ENCODE assay signal across 22 cellular contexts in genomic region chr15:31283046-31283445, GRCh38.
"Had no signal": no experiment of that assay in that cellular context is flagged by ENCODE, and none has a peak within 500 bp of the region (broad histone marks: within the 10 kb centered on the region; RNA-seq: fewer than 3 reads in every experiment).

No MANE protein-coding gene starts in this region.

- FAIRE-seq: urothelium cell line had no signal

- H3K27ac Mint-ChIP-seq: neural progenitor cell, type B pancreatic cell had no signal

- H3K9ac ChIP-seq: neural progenitor cell had no signal

- H3K27me3 Mint-ChIP-seq: natural killer cell treated with Interleukin-12 subunit alpha and Interleukin-12 subunit beta and Interleukin-15 and Interleukin-18, amount 100 ng/mL, for 72 hours; type B pancreatic cell had no signal

- H3K4me3 ChIP-seq: colonic mucosa, gastrocnemius medialis, lung, neural progenitor cell, ovary, stomach, thyroid gland had no signal

- H3K9me3 Mint-ChIP-seq: neural progenitor cell, type B pancreatic cell had no signal

- H3K27ac ChIP-seq: colonic mucosa, gastrocnemius medialis, neural progenitor cell, ovary, stomach, thyroid gland had no signal

- H3K36me3 ChIP-seq: colonic mucosa, gastrocnemius medialis, neural progenitor cell, ovary, stomach, thyroid gland had no signal

- H3K36me3 Mint-ChIP-seq: neural progenitor cell, type B pancreatic cell had no signal

- DNase-seq: colonic mucosa; dermis blood vessel endothelial cell; effector CD4-positive, alpha-beta T cell; gastrocnemius medialis; left colon; left ventricle myocardium superior; mesenchymal stem cell; midbrain; nucleus accumbens; ovary; right cardiac atrium; small intestine; stimulated activated CD4-positive, alpha-beta T cell treated with anti-CD3 and anti-CD28 coated beads, Interleukin-12 subunit alpha, Interleukin-12 subunit beta, amount 100 ng/mL, for 4 hours; stimulated activated naive CD4-positive, alpha-beta T cell; stomach; thyroid gland had no signal

- H3K27me3 ChIP-seq: colonic mucosa, gastrocnemius medialis, neural progenitor cell, ovary, stomach, thyroid gland had no signal

- H3K9me3 ChIP-seq: colonic mucosa, gastrocnemius medialis, ovary, thyroid gland had no signal

- H3K4me3 Mint-ChIP-seq: natural killer cell treated with Interleukin-12 subunit alpha and Interleukin-12 subunit beta and Interleukin-15 and Interleukin-18, amount 100 ng/mL, for 72 hours; neural progenitor cell; type B pancreatic cell had no signal

- ATAC-seq: esophagus mucosa; gastrocnemius medialis; left colon; left ventricle myocardium superior; natural killer cell treated with Interleukin-12 subunit alpha and Interleukin-12 subunit beta and Interleukin-15 and Interleukin-18, amount 100 ng/mL, for 72 hours; right cardiac atrium had no signal

- H3K4me2 ChIP-seq: neural progenitor cell had no signal

- H2AFZ ChIP-seq: neural progenitor cell had no signal
